Comparison of ENCODE assay signal across 12 cellular contexts in the genomic region with DNA sequence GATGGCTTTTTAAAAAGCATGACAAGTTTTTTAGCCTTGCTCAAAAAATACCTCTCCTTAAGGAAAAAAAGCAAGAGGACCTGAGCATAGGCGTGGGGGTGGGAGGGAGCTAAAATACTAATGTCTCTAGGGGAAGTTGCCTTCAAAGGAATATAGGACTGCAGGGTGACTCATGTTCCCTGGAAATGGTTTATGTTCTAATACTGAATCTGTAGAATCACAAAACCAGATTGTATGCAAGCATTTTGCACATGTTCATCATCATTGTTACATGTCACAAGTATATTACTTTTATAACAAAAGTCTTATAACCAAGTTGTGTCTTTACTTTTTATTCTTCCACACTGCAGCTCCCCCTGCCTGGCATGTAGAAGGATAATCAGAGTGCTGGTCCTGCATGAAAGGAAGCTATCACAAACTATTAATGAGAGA. TPM values are rescaled to one million over a fixed set of nuclear protein-coding genes. Genes with fewer than 3 reads are reported as not detected.
DNase-seq lines count a peak whose midpoint lies in the region; ATAC-seq and TF ChIP-seq lines count a peak whose summit lies in the region.
"Had no signal": no experiment of that assay in that cellular context is flagged by ENCODE, and none has a peak within 500 bp of the region (broad histone marks: within the 10 kb centered on the region; RNA-seq: fewer than 3 reads in every experiment).

No MANE protein-coding gene starts in this region.

- H3K4me3 ChIP-seq in left ventricle myocardium inferior, result no peak overlapping the region
- H3K4me3 ChIP-seq in subcutaneous abdominal adipose tissue (ENCODE audit: low read depth in 1 of 5, low read length in 5 of 5), result no peak overlapping the region
- H3K4me3 ChIP-seq in breast epithelium, result no peak overlapping the region
- H3K4me3 ChIP-seq: lower lobe of right lung had no signal

- intact Hi-C loops in activated CD4-positive, alpha-beta T cell treated with anti-CD3 and anti-CD28 coated beads for 36 hours (cut with DNase I, micrococcal nuclease), result no loop called here
- intact Hi-C loops in left ventricle myocardium inferior (cut with micrococcal nuclease) (loop anchor here (10.0 kb wide), 1 partner anchor 54 kb away; no protein-coding TSS in a partner anchor), breast epithelium (cut with DNase I; ENCODE audit: low total_unique reads) (no loop called here)
- intact Hi-C loops in activated T-helper 2 cell treated with anti-CD3 and anti-CD28 coated beads, Interferon-gamma antibody, Interleukin-2, Interleukin-4, amounts not matched to agents 10 μg/mL and 5 μg/mL and 100 μg/mL, durations not matched to agents 14 hours and 24 hours and 36 hours (cut with micrococcal nuclease), result no loop called here

- H3K9me3 ChIP-seq in left ventricle myocardium inferior (replicated peaks) (no peaks in the 10 kb centered on the region), subcutaneous abdominal adipose tissue (ENCODE audit: control insufficient read depth in 5 of 5, low read length in 5 of 5) (no peaks in the 10 kb centered on the region), breast epithelium (no peaks in the 10 kb centered on the region)
- H3K9me3 ChIP-seq: lower lobe of right lung had no signal

- TF ChIP-seq CTCF in VCaP (conservative IDR thresholded peaks at IDR 0.05) (peak; percentile 33; the same call in 1 of the 2 replicates), left ventricle myocardium inferior (IDR thresholded peaks at IDR 0.05; ENCODE audit: borderline replicate concordance) (peak; percentile 58), breast epithelium (IDR thresholded peaks at IDR 0.05) (no peak)

- H3K9me3 Mint-ChIP-seq in activated CD4-positive, alpha-beta T cell treated with anti-CD3 and anti-CD28 coated beads for 36 hours (ENCODE audit: low read depth), result no peaks in the 10 kb centered on the region
- no peaks in the 10 kb centered on the region for H3K9me3 Mint-ChIP-seq in activated CD4-positive, alpha-beta T cell treated with anti-CD3 and anti-CD28 coated beads, Interleukin-2, amount 10 ng/mL, durations not matched to agents 7 days and 5 days
- H3K9me3 Mint-ChIP-seq in activated T-helper 2 cell treated with anti-CD3 and anti-CD28 coated beads, Interferon-gamma antibody, Interleukin-2, Interleukin-4, amounts not matched to agents 10 μg/mL and 5 μg/mL and 100 μg/mL, durations not matched to agents 14 hours and 24 hours and 36 hours, result no peaks in the 10 kb centered on the region

- H3K27ac Mint-ChIP-seq in activated CD4-positive, alpha-beta T cell treated with anti-CD3 and anti-CD28 coated beads for 36 hours, result no peak overlapping the region
- H3K27ac Mint-ChIP-seq in activated CD4-positive, alpha-beta T cell treated with anti-CD3 and anti-CD28 coated beads, Interleukin-2, amount 10 ng/mL, durations not matched to agents 7 days and 5 days, result no peak overlapping the region
- H3K27ac Mint-ChIP-seq in activated T-helper 2 cell treated with anti-CD3 and anti-CD28 coated beads, Interferon-gamma antibody, Interleukin-2, Interleukin-4, amounts not matched to agents 10 μg/mL and 5 μg/mL and 100 μg/mL, durations not matched to agents 14 hours and 24 hours and 36 hours, result no peak overlapping the region

- H3K4me1 ChIP-seq in left ventricle myocardium inferior (peaks cover 54% of the 10 kb centered on the region), subcutaneous abdominal adipose tissue (ENCODE audit: control insufficient read depth in 5 of 5, insufficient read depth in 5 of 5, low read length in 5 of 5) (peaks cover 10 to 43% (median 37%) of the 10 kb centered on the region in 5 donors), breast epithelium (no peaks in the 10 kb centered on the region)
- H3K4me1 ChIP-seq: lower lobe of right lung had no signal

- POLR2A ChIA-PET in activated CD4-positive, alpha-beta T cell treated with anti-CD3 and anti-CD28 coated beads for 36 hours (lab: Charles Lee), result no interaction called here
- POLR2A ChIA-PET in activated CD4-positive, alpha-beta T cell treated with anti-CD3 and anti-CD28 coated beads, Interleukin-2, amount 10 ng/mL, durations not matched to agents 7 days and 5 days (lab: Charles Lee), result no interaction called here

- DNase-seq in activated CD4-positive, alpha-beta T cell treated with anti-CD3 and anti-CD28 coated beads for 36 hours, result no peak
- no peak for DNase-seq in activated CD4-positive, alpha-beta T cell treated with anti-CD3 and anti-CD28 coated beads, Interleukin-2, amount 10 ng/mL, durations not matched to agents 7 days and 5 days
- DNase-seq in left ventricle myocardium inferior, result no peak
- DNase-seq in activated CD8-positive, alpha-beta memory T cell treated with anti-CD3 and anti-CD28 coated beads, Interleukin-2, amount 50 U/mL, for 48 hours, result no peak
- no peak for DNase-seq in activated T-helper 2 cell treated with anti-CD3 and anti-CD28 coated beads, Interferon-gamma antibody, Interleukin-2, Interleukin-4, amounts not matched to agents 10 μg/mL and 5 μg/mL and 100 μg/mL, durations not matched to agents 14 hours and 24 hours and 36 hours (ENCODE audit: low spot score)
- no peak for DNase-seq in breast epithelium (ENCODE audit: low spot score in 2 of 2)
- DNase-seq: 8988T; effector CD8-positive, alpha-beta T cell; lower lobe of right lung; NCI-H187 had no signal

- peak; percentile 68 for ATAC-seq in activated CD4-positive, alpha-beta T cell treated with anti-CD3 and anti-CD28 coated beads for 36 hours

- H3K36me3 ChIP-seq in left ventricle myocardium inferior (no peaks in the 10 kb centered on the region), subcutaneous abdominal adipose tissue (ENCODE audit: control insufficient read depth in 5 of 5, insufficient read depth in 5 of 5, low read length in 5 of 5) (peaks cover 0 to 5% (median 0%) of the 10 kb centered on the region in 5 donors), breast epithelium (no peaks in the 10 kb centered on the region)
- H3K36me3 ChIP-seq: lower lobe of right lung had no signal

- H3K27ac ChIP-seq in VCaP, result no peak overlapping the region
- H3K27ac ChIP-seq in left ventricle myocardium inferior (replicated peaks), result peak overlapping the region; percentile 80
- H3K27ac ChIP-seq in subcutaneous abdominal adipose tissue (ENCODE audit: low read depth, low read length), result peak overlapping the region; percentile 77
- peak overlapping the region in 1 of 2 donors; percentile 49 for H3K27ac ChIP-seq in breast epithelium
- H3K27ac ChIP-seq: lower lobe of right lung had no signal

- no peak for TF ChIP-seq POLR2A in breast epithelium (IDR thresholded peaks at IDR 0.05)

- CTCF ChIA-PET in activated CD4-positive, alpha-beta T cell treated with anti-CD3 and anti-CD28 coated beads for 36 hours (lab: Charles Lee), result interaction anchor here (0.9 to 1.0 kb wide), 2 partner anchors 15 to 287 kb away, joined by 3 to 4 read pairs; no protein-coding TSS in a partner anchor
- CTCF ChIA-PET in activated CD4-positive, alpha-beta T cell treated with anti-CD3 and anti-CD28 coated beads, Interleukin-2, amount 10 ng/mL, durations not matched to agents 7 days and 5 days (lab: Charles Lee), result interaction anchor here (1.2 kb wide), 1 partner anchor 21 kb away, joined by 3 read pairs; no protein-coding TSS in a partner anchor

- peaks cover 6% of the 10 kb centered on the region for H3K4me1 Mint-ChIP-seq in activated CD4-positive, alpha-beta T cell treated with anti-CD3 and anti-CD28 coated beads for 36 hours
- H3K4me1 Mint-ChIP-seq in activated CD4-positive, alpha-beta T cell treated with anti-CD3 and anti-CD28 coated beads, Interleukin-2, amount 10 ng/mL, durations not matched to agents 7 days and 5 days, result no peaks in the 10 kb centered on the region
- peaks cover 8% of the 10 kb centered on the region for H3K4me1 Mint-ChIP-seq in activated T-helper 2 cell treated with anti-CD3 and anti-CD28 coated beads, Interferon-gamma antibody, Interleukin-2, Interleukin-4, amounts not matched to agents 10 μg/mL and 5 μg/mL and 100 μg/mL, durations not matched to agents 14 hours and 24 hours and 36 hours (ENCODE audit: low read depth)

- H3K27me3 ChIP-seq in left ventricle myocardium inferior (ENCODE audit: low read depth) (no peaks in the 10 kb centered on the region), subcutaneous abdominal adipose tissue (ENCODE audit: control insufficient read depth in 5 of 5, insufficient read depth in 4 of 5, low read length in 5 of 5) (no peaks in the 10 kb centered on the region), breast epithelium (no peaks in the 10 kb centered on the region)

- no peak overlapping the region for H3K4me3 Mint-ChIP-seq in activated CD4-positive, alpha-beta T cell treated with anti-CD3 and anti-CD28 coated beads for 36 hours
- no peak overlapping the region for H3K4me3 Mint-ChIP-seq in activated CD4-positive, alpha-beta T cell treated with anti-CD3 and anti-CD28 coated beads, Interleukin-2, amount 10 ng/mL, durations not matched to agents 7 days and 5 days
- H3K4me3 Mint-ChIP-seq in activated T-helper 2 cell treated with anti-CD3 and anti-CD28 coated beads, Interferon-gamma antibody, Interleukin-2, Interleukin-4, amounts not matched to agents 10 μg/mL and 5 μg/mL and 100 μg/mL, durations not matched to agents 14 hours and 24 hours and 36 hours (ENCODE audit: low read depth), result no peak overlapping the region

- no peak overlapping the region for H3K9ac ChIP-seq in subcutaneous abdominal adipose tissue (ENCODE audit: low read length in 5 of 5)

- H3K36me3 Mint-ChIP-seq in activated CD4-positive, alpha-beta T cell treated with anti-CD3 and anti-CD28 coated beads for 36 hours (ENCODE audit: low read depth), result no peaks in the 10 kb centered on the region
- H3K36me3 Mint-ChIP-seq in activated CD4-positive, alpha-beta T cell treated with anti-CD3 and anti-CD28 coated beads, Interleukin-2, amount 10 ng/mL, durations not matched to agents 7 days and 5 days (ENCODE audit: low read depth), result no peaks in the 10 kb centered on the region
- H3K36me3 Mint-ChIP-seq in activated T-helper 2 cell treated with anti-CD3 and anti-CD28 coated beads, Interferon-gamma antibody, Interleukin-2, Interleukin-4, amounts not matched to agents 10 μg/mL and 5 μg/mL and 100 μg/mL, durations not matched to agents 14 hours and 24 hours and 36 hours (ENCODE audit: low read depth), result no peaks in the 10 kb centered on the region

- peaks cover 3% of the 10 kb centered on the region for H3K27me3 Mint-ChIP-seq in activated CD4-positive, alpha-beta T cell treated with anti-CD3 and anti-CD28 coated beads for 36 hours
- H3K27me3 Mint-ChIP-seq in activated CD4-positive, alpha-beta T cell treated with anti-CD3 and anti-CD28 coated beads, Interleukin-2, amount 10 ng/mL, durations not matched to agents 7 days and 5 days, result peaks cover 5% of the 10 kb centered on the region
- H3K27me3 Mint-ChIP-seq in activated T-helper 2 cell treated with anti-CD3 and anti-CD28 coated beads, Interferon-gamma antibody, Interleukin-2, Interleukin-4, amounts not matched to agents 10 μg/mL and 5 μg/mL and 100 μg/mL, durations not matched to agents 14 hours and 24 hours and 36 hours (ENCODE audit: low read depth), result peaks cover 8% of the 10 kb centered on the region

RNA-seq across cellular contexts. Expression of gene GPR135, which starts 36.6 kb away (rescaled TPM):
- 1 to 10 TPM in 1 of 2 experiments, under 1 TPM in 1; 0.98 to 1.1 TPM for total RNA-seq in activated CD4-positive, alpha-beta T cell treated with anti-CD3 and anti-CD28 coated beads for 36 hours
- total RNA-seq in activated CD4-positive, alpha-beta T cell treated with anti-CD3 and anti-CD28 coated beads, Interleukin-2, amount 10 ng/mL, durations not matched to agents 7 days and 5 days, result 1 to 10 TPM; 1.5 to 1.6 TPM
- total RNA-seq in left ventricle myocardium inferior, result 2.2 TPM
- 1.6 and 2.4 TPM in 2 replicates for total RNA-seq in activated T-helper 2 cell treated with anti-CD3 and anti-CD28 coated beads, Interferon-gamma antibody, Interleukin-2, Interleukin-4, amounts not matched to agents 10 μg/mL and 5 μg/mL and 100 μg/mL, durations not matched to agents 14 hours and 24 hours and 36 hours
- 1 to 10 TPM; 4.4 to 5.9 (median 5.1) TPM for total RNA-seq in breast epithelium

RNA-seq across cellular contexts. Expression of gene L3HYPDH, which starts 55.6 kb away (rescaled TPM):
- total RNA-seq in activated CD4-positive, alpha-beta T cell treated with anti-CD3 and anti-CD28 coated beads for 36 hours, result 10 to 100 TPM in 1 of 2 experiments, 1 to 10 TPM in 1; 9.3 to 11.8 TPM
- total RNA-seq in activated CD4-positive, alpha-beta T cell treated with anti-CD3 and anti-CD28 coated beads, Interleukin-2, amount 10 ng/mL, durations not matched to agents 7 days and 5 days, result 10 to 100 TPM; 15.4 to 18.3 TPM
- 9.1 TPM for total RNA-seq in left ventricle myocardium inferior
- total RNA-seq in activated T-helper 2 cell treated with anti-CD3 and anti-CD28 coated beads, Interferon-gamma antibody, Interleukin-2, Interleukin-4, amounts not matched to agents 10 μg/mL and 5 μg/mL and 100 μg/mL, durations not matched to agents 14 hours and 24 hours and 36 hours, result 14.2 and 15.9 TPM in 2 replicates
- total RNA-seq in breast epithelium, result 10 to 100 TPM; 56.5 to 74.4 (median 70.9) TPM

RNA-seq across cellular contexts. Expression of gene JKAMP, which starts 55.7 kb away (rescaled TPM):
- 10 to 100 TPM; 18.0 to 20.2 TPM for total RNA-seq in activated CD4-positive, alpha-beta T cell treated with anti-CD3 and anti-CD28 coated beads for 36 hours
- total RNA-seq in activated CD4-positive, alpha-beta T cell treated with anti-CD3 and anti-CD28 coated beads, Interleukin-2, amount 10 ng/mL, durations not matched to agents 7 days and 5 days, result 10 to 100 TPM; 30.3 to 32.7 TPM
- total RNA-seq in left ventricle myocardium inferior (23.5 TPM), breast epithelium (10 to 100 TPM; 53.4 to 74.8 (median 64.8) TPM)
- 26.0 and 29.6 TPM in 2 replicates for total RNA-seq in activated T-helper 2 cell treated with anti-CD3 and anti-CD28 coated beads, Interferon-gamma antibody, Interleukin-2, Interleukin-4, amounts not matched to agents 10 μg/mL and 5 μg/mL and 100 μg/mL, durations not matched to agents 14 hours and 24 hours and 36 hours

Comparison
In these comparisons a context has a peak if more than half of its experiments do, and no peak if none do; other contexts are left out.
1. CTCF ChIP-seq: peak in VCaP (single experiment) and left ventricle myocardium inferior (single experiment); none in breast epithelium (0 of 3).